ENCODE assay signal across 10 cellular contexts in genomic region chr19:7701654-7702457, GRCh38. TPM values are rescaled to one million over a fixed set of nuclear protein-coding genes. Genes with fewer than 3 reads are reported as not detected.
A peak's percentile ranks its signal among the peaks of the same experiment; 100 is the strongest.
DNase-seq lines count a peak whose midpoint lies in the region; ATAC-seq and TF ChIP-seq lines count a peak whose summit lies in the region.
"Had no signal": no experiment of that assay in that cellular context is flagged by ENCODE, and none has a peak within 500 bp of the region (broad histone marks: within the 10 kb centered on the region; RNA-seq: fewer than 3 reads in every experiment).

Gene FCER2, minus strand, starts transcription at chr19:7702131. Its CDS starts 2,371 bp downstream, at chr19:7699760.

- peaks cover 0 to 23% (median 0%) of the 10 kb centered on the region in 7 donors for H3K27me3 ChIP-seq in spleen (replicated peaks in 1 of 7)
- H3K27me3 ChIP-seq in uterus: no peaks in the 10 kb centered on the region

- H3K36me3 ChIP-seq in spleen (peaks cover 0 to 4% (median 0%) of the 10 kb centered on the region in 6 donors), uterus (no peaks in the 10 kb centered on the region)

- 38 to 60% (median 42%) methylated on average over 20 of the region's 20 CpGs for WGBS in spleen, 5 donors

- H3K4me3 ChIP-seq in spleen (peak within 1 kb of the TSS in 6 of 8 donors; percentile 5 to 59 (median 20)), uterus (no peak within 1 kb of the TSS)

- H3K9me3 ChIP-seq in spleen (no peaks in the 10 kb centered on the region), uterus (no peaks in the 10 kb centered on the region)

- DNase-seq in spleen (peak; percentile 85), DMS53 (lab: John Stamatoyannopoulos, UW) (no peak), uterus (no peak), SIG-M5 (lab: John Stamatoyannopoulos, UW) (no peak), NCI-H526 treated with DMSO at 0.1 percent for 48 hours (lab: John Stamatoyannopoulos, UW) (no peak)

- peak within 1 kb of the TSS; percentile 48 to 90 (median 80) for H3K27ac ChIP-seq in spleen
- no peak within 1 kb of the TSS for H3K27ac ChIP-seq in uterus

- no peak for TF ChIP-seq CTCF in spleen (IDR thresholded peaks at IDR 0.05 in 8 of 11, conservative IDR thresholded peaks at IDR 0.05 in 3 of 11)
- TF ChIP-seq CTCF in uterus (IDR thresholded peaks at IDR 0.05): no peak

- peaks cover 9 to 95% (median 55%) of the 10 kb centered on the region in 6 donors for H3K4me1 ChIP-seq in spleen
- no peaks in the 10 kb centered on the region for H3K4me1 ChIP-seq in uterus

- intact Hi-C loops in spleen (cut with DNase I; ENCODE audit: low total_unique reads) (no loop called here), uterus (cut with DNase I; ENCODE audit: low total_unique reads) (no loop called here)

- TF ChIP-seq POLR2A in spleen (IDR thresholded peaks at IDR 0.05): peak in 2 of 3 donors; percentile 30 to 49
- no peak for TF ChIP-seq POLR2A in uterus (IDR thresholded peaks at IDR 0.05)

- peak; percentile 57 for ATAC-seq in GM18867 (IDR thresholded peaks at IDR 0.05; ENCODE audit: unreplicated experiment)
- peak; percentile 43 for ATAC-seq in GM21723 (IDR thresholded peaks at IDR 0.05; ENCODE audit: unreplicated experiment)
- ATAC-seq in HG03565 (IDR thresholded peaks at IDR 0.05; ENCODE audit: unreplicated experiment): peak; percentile 52

RNA-seq across cellular contexts. Expression of gene FCER2, which starts in this region (rescaled TPM):
- 100 to 1,000 TPM in 1 of 7 donors, 10 to 100 TPM in 6; 26.4 to 121 (median 47.0) TPM for total RNA-seq in spleen
- 100 to 1,000 TPM in 2 of 3 donors, 10 to 100 TPM in 1; 48.0 to 108 (median 105) TPM for polyA plus RNA-seq in spleen
- total RNA-seq in uterus: under 1 TPM in 1 of 4 donors, not detected in 3; 0.28 TPM
- total RNA-seq: ureter had no signal
- polyA plus RNA-seq: liver had no signal

Comparison
In these comparisons a context has a peak if more than half of its experiments do, and no peak if none do; other contexts are left out.
1. RNA of gene FCER2 (total RNA-seq): 26.4 to 121 TPM in spleen; 0.28 TPM in uterus; every median in the first group is over 10 times any median in the second.
2. H3K27ac ChIP-seq: peak in spleen (8 of 8); none in uterus (0 of 2).
3. H3K4me3 ChIP-seq: peak in spleen (6 of 8); none in uterus (0 of 2).
4. POLR2A ChIP-seq: peak in spleen (2 of 3); none in uterus (0 of 2).
5. Peak in every context shown above with its lines, with median percentiles within 50 percentile points of each other: ATAC-seq.